33 cellular contexts compared by ENCODE assay signal in the genomic region with DNA sequence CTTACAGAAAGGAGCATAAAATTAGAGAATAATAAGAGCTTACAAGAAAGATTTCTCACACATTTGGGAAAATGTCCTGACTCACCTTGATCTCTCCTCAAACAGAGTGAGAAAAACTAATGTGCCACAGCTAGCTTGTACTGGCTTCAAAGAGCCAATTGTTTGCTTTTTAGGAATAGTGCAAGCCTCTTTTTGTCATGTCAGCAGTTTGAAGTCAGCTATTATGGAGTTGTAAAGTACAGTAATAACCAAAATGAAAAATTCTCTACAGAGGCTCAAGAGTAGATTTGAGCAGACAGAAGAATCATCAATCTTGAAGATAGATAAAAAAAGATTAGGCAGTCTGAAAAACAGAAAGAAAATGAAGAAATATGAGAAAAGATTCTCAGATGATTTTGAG.
"Had no signal": no experiment of that assay in that cellular context is flagged by ENCODE, and none has a peak within 500 bp of the region (broad histone marks: within the 10 kb centered on the region; RNA-seq: fewer than 3 reads in every experiment).

No MANE protein-coding gene starts in this region.

- H3K4me2 ChIP-seq: smooth muscle cell had no signal

- H3K4me1 Mint-ChIP-seq: naive thymus-derived CD8-positive, alpha-beta T cell; nephron progenitor cell; neural crest cell; stimulated activated memory B cell treated with anti-CD40 and anti-IgM and Interleukin-4, amounts not matched to agents 10 μg/mL and 1 μg/mL and 100 μg/mL, for 72 hours; stimulated activated naive CD8-positive, alpha-beta T cell treated with anti-CD3 and anti-CD28 coated beads, Interleukin-15, amount 100 ng/mL, for 72 hours had no signal

- H2AFZ ChIP-seq: parathyroid adenoma had no signal

- H3K4me3 ChIP-seq: ovary, psoas muscle, skin epidermis, smooth muscle cell, spleen, suprapubic skin, testis, tibial artery, transverse colon, upper lobe of left lung, vagina had no signal

- H3K36me3 Mint-ChIP-seq: naive thymus-derived CD8-positive, alpha-beta T cell; natural killer cell treated with Interleukin-12 subunit alpha and Interleukin-12 subunit beta and Interleukin-15 and Interleukin-18, amount 100 ng/mL, for 72 hours; stimulated activated memory B cell treated with anti-CD40 and anti-IgM and Interleukin-4, amounts not matched to agents 10 μg/mL and 1 μg/mL and 100 μg/mL, for 72 hours had no signal

- H3K27ac Mint-ChIP-seq: naive thymus-derived CD8-positive, alpha-beta T cell; natural killer cell treated with Interleukin-12 subunit alpha and Interleukin-12 subunit beta and Interleukin-15 and Interleukin-18, amount 100 ng/mL, for 72 hours; nephron progenitor cell; progenitor cell of endocrine pancreas; stimulated activated memory B cell treated with anti-CD40 and anti-IgM and Interleukin-4, amounts not matched to agents 10 μg/mL and 1 μg/mL and 100 μg/mL, for 72 hours; stimulated activated naive CD8-positive, alpha-beta T cell treated with anti-CD3 and anti-CD28 coated beads, Interleukin-15, amount 100 ng/mL, for 72 hours had no signal

- H3K4me3 Mint-ChIP-seq: naive thymus-derived CD8-positive, alpha-beta T cell; natural killer cell treated with Interleukin-12 subunit alpha and Interleukin-12 subunit beta and Interleukin-15 and Interleukin-18, amount 100 ng/mL, for 72 hours; nephron progenitor cell; neural crest cell; stimulated activated memory B cell treated with anti-CD40 and anti-IgM and Interleukin-4, amounts not matched to agents 10 μg/mL and 1 μg/mL and 100 μg/mL, for 72 hours; stimulated activated naive CD8-positive, alpha-beta T cell treated with anti-CD3 and anti-CD28 coated beads, Interleukin-15, amount 100 ng/mL, for 72 hours had no signal

- H3K9ac ChIP-seq: parathyroid adenoma had no signal

- H3K4me1 ChIP-seq: parathyroid adenoma, psoas muscle, spleen, suprapubic skin, testis, tibial artery, transverse colon, upper lobe of left lung, vagina had no signal

- H3K9me3 ChIP-seq: neutrophil, ovary, suprapubic skin, testis, upper lobe of left lung had no signal

- H3K36me3 ChIP-seq: neutrophil, ovary, spleen, suprapubic skin, tibial artery, transverse colon, upper lobe of left lung, vagina had no signal

- DNase-seq: naive thymus-derived CD8-positive, alpha-beta T cell; nephron progenitor cell; nucleus accumbens; ovary; posterior cingulate gyrus; psoas muscle; right cardiac atrium; spleen; stimulated activated CD4-positive, alpha-beta T cell treated with anti-CD3 and anti-CD28 coated beads, Interleukin-12 subunit alpha, Interleukin-12 subunit beta, amount 100 ng/mL, for 4 hours; stimulated activated CD4-positive, alpha-beta T cell treated with anti-CD3 and anti-CD28 coated beads, Interleukin-1b, Interleukin-23, amount 100 ng/mL, for 48 hours; stimulated activated CD4-positive, alpha-beta T cell treated with anti-CD3 and anti-CD28 coated beads, Interleukin-4, amount 100 ng/mL, for 1 hour; stimulated activated CD4-positive, alpha-beta T cell treated with anti-CD3 and anti-CD28 coated beads, Interleukin-4, amount 100 ng/mL, for 4 hours; stimulated activated CD8-positive, alpha-beta memory T cell treated with anti-CD3 and anti-CD28 coated beads, Interleukin-4, amount 100 ng/mL, for 48 hours; stimulated activated naive CD4-positive, alpha-beta T cell; stimulated activated naive CD8-positive, alpha-beta T cell treated with anti-CD3 and anti-CD28 coated beads, Interleukin-15, amount 100 ng/mL, for 72 hours; stimulated activated naive CD8-positive, alpha-beta T cell treated with anti-CD3 and anti-CD28 coated beads, Interleukin-15, Interleukin-2, amounts not matched to agents 100 U/mL and 50 U/mL, for 24 hours; substantia nigra; testis; tibial artery; transverse colon; upper lobe of left lung had no signal

- H3K27me3 Mint-ChIP-seq: natural killer cell treated with Interleukin-12 subunit alpha and Interleukin-12 subunit beta and Interleukin-15 and Interleukin-18, amount 100 ng/mL, for 72 hours; progenitor cell of endocrine pancreas; stimulated activated memory B cell treated with anti-CD40 and anti-IgM and Interleukin-4, amounts not matched to agents 10 μg/mL and 1 μg/mL and 100 μg/mL, for 72 hours; stimulated activated naive CD8-positive, alpha-beta T cell treated with anti-CD3 and anti-CD28 coated beads, Interleukin-15, amount 100 ng/mL, for 72 hours had no signal

- H3K27ac ChIP-seq: neutrophil, ovary, parathyroid adenoma, psoas muscle, skin epidermis, spleen, suprapubic skin, testis, tibial artery, transverse colon, upper lobe of left lung, vagina had no signal

- H3K27me3 ChIP-seq: neutrophil, ovary, spleen, suprapubic skin, testis, tibial artery, transverse colon, upper lobe of left lung, vagina had no signal

- FAIRE-seq: urothelium cell line had no signal

- ATAC-seq: naive thymus-derived CD8-positive, alpha-beta T cell; natural killer cell treated with Interleukin-12 subunit alpha and Interleukin-12 subunit beta and Interleukin-15 and Interleukin-18, amount 100 ng/mL, for 72 hours; psoas muscle; right cardiac atrium; sciatic nerve; stimulated activated memory B cell treated with anti-CD40 and anti-IgM and Interleukin-4, amounts not matched to agents 10 μg/mL and 1 μg/mL and 100 μg/mL, for 72 hours; stimulated activated naive CD8-positive, alpha-beta T cell treated with anti-CD3 and anti-CD28 coated beads, Interleukin-15, amount 100 ng/mL, for 72 hours; stimulated activated naive CD8-positive, alpha-beta T cell treated with anti-CD3 and anti-CD28 coated beads, Interleukin-15, Interleukin-2, amounts not matched to agents 100 U/mL and 50 U/mL, for 24 hours had no signal

- H3K79me2 ChIP-seq: parathyroid adenoma had no signal
